8 cellular contexts compared by ENCODE assay signal in the genomic region with DNA sequence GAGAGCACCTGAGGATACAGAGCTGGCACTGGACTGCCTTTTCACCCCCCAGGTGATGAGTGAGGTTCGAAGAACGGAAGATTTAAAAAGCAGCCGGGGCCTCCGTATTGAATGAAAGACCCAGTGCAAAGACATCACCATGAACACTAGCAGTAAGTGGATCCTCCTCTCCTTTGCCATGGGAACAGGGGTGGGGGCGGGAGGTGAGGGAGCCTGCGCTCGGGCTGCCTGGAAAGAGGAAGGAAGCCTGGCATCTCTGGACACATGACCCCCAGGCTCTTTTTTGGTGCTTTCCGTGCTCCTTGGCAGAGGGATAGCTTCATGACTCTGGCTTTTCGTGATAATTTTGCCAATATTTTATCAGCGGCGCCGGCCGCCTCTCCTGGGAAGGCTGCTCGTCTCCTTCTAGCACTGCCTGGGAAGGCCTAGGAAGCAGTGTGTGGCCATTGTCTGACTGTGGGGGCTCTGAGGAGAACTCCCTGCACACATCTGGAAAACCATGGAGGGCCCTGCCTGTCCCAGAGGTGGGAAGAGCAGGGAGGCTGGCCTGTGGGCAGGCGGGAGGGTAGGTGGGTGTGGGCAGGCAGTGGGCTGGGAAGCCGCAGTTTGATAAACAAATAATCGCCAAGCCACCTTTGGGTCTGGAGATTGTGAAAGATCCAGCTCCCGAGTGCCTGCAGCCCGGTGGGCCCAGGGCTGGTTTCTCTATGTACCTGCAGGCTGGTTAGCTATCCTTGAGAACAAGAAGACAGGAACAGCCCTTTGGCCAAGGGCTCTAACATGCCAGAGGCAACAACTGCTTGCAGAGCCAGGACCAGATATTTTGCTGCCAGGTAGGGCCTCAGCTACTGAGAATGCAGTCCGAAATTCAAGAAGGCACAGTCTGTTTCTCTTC. TPM values are rescaled to one million over a fixed set of nuclear protein-coding genes. Genes with fewer than 3 reads are reported as not detected.
DNase-seq lines count a peak whose midpoint lies in the region; ATAC-seq and TF ChIP-seq lines count a peak whose summit lies in the region.

No MANE protein-coding gene starts in this region.

- TF ChIP-seq EP300 in ovary (IDR thresholded peaks at IDR 0.05) = no peak

- ATAC-seq in Right ventricle myocardium superior (ENCODE audit: poor library complexity) (peak; percentile 77), GM18867 (IDR thresholded peaks at IDR 0.05; ENCODE audit: unreplicated experiment) (no peak), GM21786 (IDR thresholded peaks at IDR 0.05; ENCODE audit: unreplicated experiment) (no peak)

- H3K36me3 ChIP-seq in ovary = no peaks in the 10 kb centered on the region

- no peaks in the 10 kb centered on the region for H3K4me1 ChIP-seq in ovary (ENCODE audit: insufficient read depth)

- DNase-seq in SKM-1 treated with dmso at 0.1 percent for 144 hours (lab: John Stamatoyannopoulos, UW; ENCODE audit: unreplicated experiment) (peak; percentile 11), SKM-1 (lab: John Stamatoyannopoulos, UW; ENCODE audit: unreplicated experiment) (no peak), Right ventricle myocardium superior (peak; percentile 63), ovary (peak in 1 of 5 donors; percentile 27), activated gamma-delta T cell treated with Interleukin-2 at 50 U/mL for 16 hours (no peak)

- H3K9me3 ChIP-seq in ovary = no peaks in the 10 kb centered on the region

- TF ChIP-seq CTCF in VCaP (conservative IDR thresholded peaks at IDR 0.05) (no peak), ovary (IDR thresholded peaks at IDR 0.05) (no peak)

- peak overlapping the region; percentile 77 for H3K4me3 ChIP-seq in ovary

- 47 to 62% (median 49%) methylated on average over 20 of the region's 20 CpGs for WGBS in ovary, 3 donors

- peak overlapping the region; percentile 83 for H3K27ac ChIP-seq in VCaP
- no peak overlapping the region for H3K27ac ChIP-seq in ovary

- TF ChIP-seq POLR2A in ovary (IDR thresholded peaks at IDR 0.05) = no peak

- H3K27me3 ChIP-seq in ovary = no peaks in the 10 kb centered on the region

- intact Hi-C loops in Right ventricle myocardium superior (cut with DNase I) = loop anchor here (2.0 to 5.0 kb wide), 2 partner anchors 35 to 89 kb away; no protein-coding TSS in a partner anchor
- intact Hi-C loops in ovary (cut with DNase I) = loop anchor here in 1 of 4 donors (5.0 kb wide), 1 partner anchor 85 kb away; no protein-coding TSS in a partner anchor

RNA-seq across cellular contexts. Expression of a gene that starts 0.9 kb away (rescaled TPM):
- total RNA-seq in Right ventricle myocardium superior (131 TPM), ovary (1 to 10 TPM; 1.7 to 9.3 (median 6.2) TPM)
- 10 to 100 TPM in 1 of 2 donors, 1 to 10 TPM in 1; 1.9 to 26.4 TPM for polyA plus RNA-seq in ovary

Comparison
In these comparisons a context has a peak if more than half of its experiments do, and no peak if none do; other contexts are left out.
1. DNase-seq: peak in SKM-1 treated with dmso at 0.1 percent for 144 hours (single experiment) and Right ventricle myocardium superior (single experiment); none in SKM-1 (single experiment) and activated gamma-delta T cell treated with Interleukin-2 at 50 U/mL for 16 hours (single experiment).
2. RNA of a gene that starts 0.9 kb away (total RNA-seq): 131 TPM in Right ventricle myocardium superior (single experiment); 1.7 to 9.3 TPM in ovary; every median in the first group is over 10 times any median in the second.